Comparison of ENCODE assay signal across 25 cellular contexts in the genomic region with DNA sequence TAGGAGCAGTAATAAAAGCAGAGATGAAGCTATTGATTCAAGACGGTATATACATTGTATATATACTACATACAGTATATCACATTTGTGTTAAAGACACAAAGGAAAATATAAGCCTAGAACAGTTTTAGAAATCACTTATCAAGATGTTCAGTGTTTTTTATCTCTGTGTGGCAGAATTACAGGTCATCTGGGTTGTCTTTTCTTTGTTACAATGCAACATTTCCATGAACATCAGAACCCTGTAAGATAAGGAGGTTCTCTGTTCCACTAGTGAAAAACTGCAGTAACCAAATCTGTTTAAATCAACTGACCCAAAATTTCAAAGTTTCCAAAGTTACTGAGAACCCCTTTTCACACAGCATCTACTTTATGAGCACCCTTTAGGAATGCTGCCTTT. TPM values are rescaled to one million over a fixed set of nuclear protein-coding genes. Genes with fewer than 3 reads are reported as not detected.
A peak's percentile ranks its signal among the peaks of the same experiment; 100 is the strongest.
DNase-seq lines count a peak whose midpoint lies in the region; ATAC-seq, FAIRE-seq and TF ChIP-seq lines count a peak whose summit lies in the region.
"Had no signal": no experiment of that assay in that cellular context is flagged by ENCODE, and none has a peak within 500 bp of the region (broad histone marks: within the 10 kb centered on the region; RNA-seq: fewer than 3 reads in every experiment).

No MANE protein-coding gene starts in this region.

- BruUV-seq in OCI-LY7 (replicated peaks; lab: Mats Ljungman, UMichigan) (no TSS peak), K562 (replicated peaks; lab: Mats Ljungman, UMichigan) (no TSS peak)

- no peak overlapping the region for H3K4me3 Mint-ChIP-seq in T-helper 17 cell
- H3K4me3 Mint-ChIP-seq in stimulated activated effector memory CD8-positive, alpha-beta T cell treated with anti-CD3 and anti-CD28 coated beads, Interleukin-12 subunit alpha, Interleukin-12 subunit beta, amount 100 ng/mL, for 72 hours: peak overlapping the region; percentile 25
- no peak overlapping the region for H3K4me3 Mint-ChIP-seq in progenitor cell of endocrine pancreas (ENCODE audit: low read depth)
- no peak overlapping the region for H3K4me3 Mint-ChIP-seq in neural progenitor cell
- H3K4me3 Mint-ChIP-seq: CD4-positive, alpha-beta T cell had no signal

- H3K9me2 ChIP-seq in OCI-LY7 (ENCODE audit: insufficient read depth, low read length): no peaks in the 10 kb centered on the region

- no peak for TF ChIP-seq POLR2A in K562 (conservative IDR thresholded peaks at IDR 0.05)

- H3K4me3 ChIP-seq in OCI-LY7 (ENCODE audit: low read depth, low read length, poor library complexity, severe bottlenecking): no peak overlapping the region
- H3K4me3 ChIP-seq in K562: no peak overlapping the region
- H3K4me3 ChIP-seq in neural progenitor cell: no peak overlapping the region
- H3K4me3 ChIP-seq: BLaER1, SK-N-MC had no signal

- POLR2A ChIA-PET in OCI-LY7 (lab: Charles Lee): interaction anchor here (0.5 to 1.8 kb wide), 8 partner anchors 9 to 160 kb away, joined by 3 to 5 read pairs (median 4); no protein-coding TSS in a partner anchor
- POLR2A ChIA-PET in K562 (lab: Yijun Ruan, JAX): interaction anchor here (1.8 to 3.3 kb wide), 2 partner anchors 8 to 40 kb away, joined by 4 to 13 read pairs; no protein-coding TSS in a partner anchor

- H3K4me2 ChIP-seq in OCI-LY7 (ENCODE audit: low read length): peak overlapping the region; percentile 6; the same call in 1 of the 2 replicates
- H3K4me2 ChIP-seq in K562 (ENCODE audit: insufficient read depth, low read length): no peak overlapping the region
- H3K4me2 ChIP-seq in neural progenitor cell: no peak overlapping the region
- H3K4me2 ChIP-seq: BLaER1 had no signal

- H2AFZ ChIP-seq in OCI-LY7 (ENCODE audit: low read length): no peak overlapping the region
- H2AFZ ChIP-seq in K562 (ENCODE audit: low read depth, low read length): no peak overlapping the region
- H2AFZ ChIP-seq in neural progenitor cell (replicated peaks): no peak overlapping the region

- WGBS in K562 (ENCODE audit: insufficient coverage, low coverage, missing lambda C conversion rate): 19% methylated on average over 1 of the region's 1 CpG

- H3K79me2 ChIP-seq in OCI-LY7 (ENCODE audit: insufficient read depth, low read depth, low read length) (peaks cover 79% of the 10 kb centered on the region), K562 (ENCODE audit: control insufficient read depth, insufficient read depth, low read length) (peaks cover 95% of the 10 kb centered on the region), neural progenitor cell (ENCODE audit: low read depth) (peaks cover 100% of the 10 kb centered on the region)

- H3K27ac Mint-ChIP-seq in T-helper 17 cell: peak overlapping the region; percentile 82
- H3K27ac Mint-ChIP-seq in stimulated activated effector memory CD8-positive, alpha-beta T cell treated with anti-CD3 and anti-CD28 coated beads, Interleukin-12 subunit alpha, Interleukin-12 subunit beta, amount 100 ng/mL, for 72 hours: no peak overlapping the region
- no peak overlapping the region for H3K27ac Mint-ChIP-seq in progenitor cell of endocrine pancreas
- no peak overlapping the region for H3K27ac Mint-ChIP-seq in neural progenitor cell
- H3K27ac Mint-ChIP-seq: CD4-positive, alpha-beta T cell had no signal

- H3K9ac ChIP-seq in K562 (ENCODE audit: insufficient read depth in 1 of 2, low read depth in 2 of 2, low read length in 2 of 2): no peak overlapping the region
- no peak overlapping the region for H3K9ac ChIP-seq in neural progenitor cell
- H3K9ac ChIP-seq: BLaER1 had no signal

- no peaks in the 10 kb centered on the region for H3K27me3 Mint-ChIP-seq in T-helper 17 cell
- no peaks in the 10 kb centered on the region for H3K27me3 Mint-ChIP-seq in progenitor cell of endocrine pancreas
- H3K27me3 Mint-ChIP-seq in neural progenitor cell (ENCODE audit: insufficient read depth, low read depth): peaks cover 2% of the 10 kb centered on the region
- H3K27me3 Mint-ChIP-seq: CD4-positive, alpha-beta T cell had no signal

- TF ChIP-seq EP300 in K562 (IDR thresholded peaks at IDR 0.05; ENCODE audit: low read length): peak; percentile 16; the same call in 1 of the 2 replicates

- in situ Hi-C loops in K562 (cut with MboI): no loop called here

- H3F3A ChIP-seq in neural progenitor cell (ENCODE audit: low read depth): peaks cover 14% of the 10 kb centered on the region

- no peaks in the 10 kb centered on the region for H3K9me1 ChIP-seq in K562 (ENCODE audit: control insufficient read depth, insufficient read depth, low read length)

- no peaks in the 10 kb centered on the region for H3K9me3 Mint-ChIP-seq in stimulated activated effector memory CD8-positive, alpha-beta T cell treated with anti-CD3 and anti-CD28 coated beads, Interleukin-12 subunit alpha, Interleukin-12 subunit beta, amount 100 ng/mL, for 72 hours
- H3K9me3 Mint-ChIP-seq in progenitor cell of endocrine pancreas (ENCODE audit: low read depth) (no peaks in the 10 kb centered on the region), neural progenitor cell (no peaks in the 10 kb centered on the region)
- H3K9me3 Mint-ChIP-seq: CD4-positive, alpha-beta T cell had no signal

- ATAC-seq in T-helper 17 cell (no peak), K562 (no peak)
- ATAC-seq in stimulated activated effector memory CD8-positive, alpha-beta T cell treated with anti-CD3 and anti-CD28 coated beads, Interleukin-12 subunit alpha, Interleukin-12 subunit beta, amount 100 ng/mL, for 72 hours: no peak
- ATAC-seq: PC-3 had no signal

- DNase-seq in OCI-LY7 (ENCODE audit: low spot score): no peak
- no peak for DNase-seq in T-helper 17 cell
- no peak for DNase-seq in K562 (ENCODE audit: extremely low read depth in 1 of 4, low spot score in 3 of 4)
- no peak for DNase-seq in stimulated activated effector memory CD8-positive, alpha-beta T cell treated with anti-CD3 and anti-CD28 coated beads, Interleukin-12 subunit alpha, Interleukin-12 subunit beta, amount 100 ng/mL, for 72 hours (ENCODE audit: low spot score in 2 of 2)
- DNase-seq in NCI-H1417 treated with DMSO at 0.1 percent for 48 hours (lab: John Stamatoyannopoulos, UW): no peak
- DNase-seq in progenitor cell of endocrine pancreas (ENCODE audit: low spot score, unreplicated experiment): no peak
- DNase-seq in neural progenitor cell (ENCODE audit: low spot score): no peak
- DNase-seq: ACHN; CD4-positive, alpha-beta T cell; DND-41; H7; KG1; NCI-H1105; NCI-H1694; NCI-H2081; NCI-H2171; NCI-H345; NCI-H774; NK-92 treated with Interleukin-12 subunit alpha and Interleukin-12 subunit beta, amount 100 ng/mL, for 24 hours; PC-3; SHP77 treated with DMSO at 0.1 percent for 48 hours had no signal

- no peaks in the 10 kb centered on the region; the same call in 1 of the 2 replicates for H3K36me3 ChIP-seq in OCI-LY7 (ENCODE audit: insufficient read depth, low read length)
- peaks cover 4% of the 10 kb centered on the region; the same call in 1 of the 3 replicates for H3K36me3 ChIP-seq in K562 (ENCODE audit: control insufficient read depth, insufficient read depth, low read length)
- H3K36me3 ChIP-seq in neural progenitor cell: no peaks in the 10 kb centered on the region
- H3K36me3 ChIP-seq: BLaER1 had no signal

- H3K4me1 ChIP-seq in OCI-LY7 (ENCODE audit: insufficient read depth, low read length, poor library complexity, severe bottlenecking) (peaks cover 75% of the 10 kb centered on the region), K562 (replicated peaks in 1 of 2; ENCODE audit: control insufficient read depth in 2 of 2, insufficient read depth in 2 of 2, low read length in 2 of 2) (peaks cover 15 to 61% of the 10 kb centered on the region in 2 experiments; a peak in 4 of 5 replicates), neural progenitor cell (peaks cover 33% of the 10 kb centered on the region)

- H3K36me3 Mint-ChIP-seq in T-helper 17 cell (ENCODE audit: low read depth) (peaks cover 3% of the 10 kb centered on the region), progenitor cell of endocrine pancreas (ENCODE audit: insufficient read depth) (no peaks in the 10 kb centered on the region), neural progenitor cell (peaks cover 6% of the 10 kb centered on the region)
- H3K36me3 Mint-ChIP-seq in stimulated activated effector memory CD8-positive, alpha-beta T cell treated with anti-CD3 and anti-CD28 coated beads, Interleukin-12 subunit alpha, Interleukin-12 subunit beta, amount 100 ng/mL, for 72 hours: peaks cover 23% of the 10 kb centered on the region

- TF ChIP-seq CTCF in OCI-LY7 (conservative IDR thresholded peaks at IDR 0.05; ENCODE audit: low read length): no peak
- TF ChIP-seq CTCF in K562 (IDR thresholded peaks at IDR 0.05 in 2 of 3, conservative IDR thresholded peaks at IDR 0.05 in 1 of 3; ENCODE audit: insufficient read depth in 2 of 3, low read depth in 1 of 3, low read length in 3 of 3): no peak
- TF ChIP-seq CTCF in progenitor cell of endocrine pancreas (IDR thresholded peaks at IDR 0.05; ENCODE audit: unreplicated experiment): no peak
- no peak for TF ChIP-seq CTCF in neural progenitor cell (IDR thresholded peaks at IDR 0.05)

- H3K27me3 ChIP-seq in K562 (ENCODE audit: control insufficient read depth in 2 of 2, insufficient read depth in 2 of 2, low read length in 2 of 2) (no peaks in the 10 kb centered on the region), neural progenitor cell (no peaks in the 10 kb centered on the region)
- H3K27me3 ChIP-seq: BLaER1 had no signal

- no peaks in the 10 kb centered on the region; the same call in 1 of the 2 replicates for H4K20me1 ChIP-seq in OCI-LY7 (ENCODE audit: insufficient read depth, low read length)
- H4K20me1 ChIP-seq in K562 (replicated peaks; ENCODE audit: control insufficient read depth, insufficient read depth, low read length): 0 out of 2 replicates have a peak, but pooled peaks cover 6% of the 10 kb centered on the region
- peaks cover 100% of the 10 kb centered on the region for H4K20me1 ChIP-seq in neural progenitor cell (ENCODE audit: low read depth)

- no peak for TF ChIP-seq RAD21 in K562 (CRISPR knock-in tag; conservative IDR thresholded peaks at IDR 0.05 in 1 of 2, IDR thresholded peaks at IDR 0.05 in 1 of 2)

- FAIRE-seq in K562 (lab: Jason Lieb, UNC): no peak
- FAIRE-seq: GM12891 had no signal

- no peak overlapping the region for H3K27ac ChIP-seq in OCI-LY7 (ENCODE audit: low read depth, low read length, poor library complexity, severe bottlenecking)
- no peak overlapping the region for H3K27ac ChIP-seq in K562 (ENCODE audit: extremely low read depth, low read depth, low read length)
- no peak overlapping the region for H3K27ac ChIP-seq in neural progenitor cell
- H3K27ac ChIP-seq: BLaER1, RWPE1 had no signal

- CTCF ChIA-PET in OCI-LY7 (lab: Charles Lee; ENCODE audit: unreplicated experiment) (no interaction called here), K562 (lab: Yijun Ruan, JAX; ENCODE audit: low intra/inter-chr PET ratio) (no interaction called here)

- peaks cover 47% of the 10 kb centered on the region for H3K4me1 Mint-ChIP-seq in T-helper 17 cell
- peaks cover 80% of the 10 kb centered on the region for H3K4me1 Mint-ChIP-seq in stimulated activated effector memory CD8-positive, alpha-beta T cell treated with anti-CD3 and anti-CD28 coated beads, Interleukin-12 subunit alpha, Interleukin-12 subunit beta, amount 100 ng/mL, for 72 hours
- H3K4me1 Mint-ChIP-seq in progenitor cell of endocrine pancreas (ENCODE audit: low read depth): peaks cover 41% of the 10 kb centered on the region
- H3K4me1 Mint-ChIP-seq in neural progenitor cell: peaks cover 62% of the 10 kb centered on the region

- intact Hi-C loops in OCI-LY7 (cut with micrococcal nuclease; ENCODE audit: unreplicated experiment): no loop called here
- intact Hi-C loops in K562 (cut with micrococcal nuclease): no loop called here

- no peaks in the 10 kb centered on the region for H3K9me3 ChIP-seq in OCI-LY7 (ENCODE audit: low read length)
- no peaks in the 10 kb centered on the region for H3K9me3 ChIP-seq in T-helper 17 cell (ENCODE audit: control insufficient read depth, low read length, poor library complexity, severe bottlenecking)
- H3K9me3 ChIP-seq in K562 (replicated peaks; ENCODE audit: control insufficient read depth, insufficient read depth, low read depth, low read length): no peaks in the 10 kb centered on the region
- H3K9me3 ChIP-seq in neural progenitor cell (ENCODE audit: low read depth): no peaks in the 10 kb centered on the region
- H3K9me3 ChIP-seq: BLaER1 had no signal

RNA-seq across cellular contexts. Expression of gene B4GALT5, which starts 42.2 kb away (rescaled TPM):
- total RNA-seq in OCI-LY7 (2014; rRNA removed; shearing (Covaris generic)): 9.7 and 9.8 TPM in 2 replicates
- 14.8 and 18.8 TPM in 2 replicates for total RNA-seq in OCI-LY7 (2022)
- total RNA-seq in T-helper 17 cell: 10 to 100 TPM; 17.3 to 19.0 TPM
- total RNA-seq in K562 (2011; cell fraction: chromatin; rRNA removed; ENCODE audit: low replicate concordance): 25.2 and 26.6 TPM in 2 replicates
- 24.6 and 27.5 TPM in 2 replicates for total RNA-seq in K562 (2011; cell fraction: nucleolus; rRNA removed)
- 39.2 and 61.3 TPM in 2 replicates for total RNA-seq in K562 (2011; cell fraction: nucleoplasm; rRNA removed)
- 8.5 and 9.6 TPM in 2 replicates for total RNA-seq in K562 (2014; rRNA removed)
- 23.4 and 24.2 TPM in 2 replicates for total RNA-seq in K562 (2014; rRNA removed; fragmentation: Illumina TruSeq; extraction: Trizol)
- total RNA-seq in K562 (2015; rRNA removed; fragmentation: Illumina TruSeq; extraction: Trizol): 24.1 and 25.4 TPM in 2 replicates
- total RNA-seq in K562 (2021): 23.7 and 25.7 TPM in 2 replicates
- 22.2 and 32.4 TPM in 2 replicates for polyA plus RNA-seq in K562 (2011; rRNA removed)
- 23.3 and 23.6 TPM in 2 replicates for polyA plus RNA-seq in K562 (2011; cell fraction: cytosol; rRNA removed)
- 12.0 and 14.7 TPM in 2 replicates for polyA plus RNA-seq in K562 (2011; cell fraction: nucleus; rRNA removed)
- polyA plus RNA-seq in K562 (2012): 10.9 and 18.2 TPM in 2 replicates
- polyA plus RNA-seq in K562 (2014; fragmentation: Illumina TruSeq; extraction: Trizol): 30.9 and 32.6 TPM in 2 replicates
- polyA plus RNA-seq in K562 (2014; fragmentation: Nextera tagmentation; extraction: Ambion mirVana): 10 to 100 TPM; 12.2 to 17.5 TPM
- 16.4 and 20.0 TPM in 2 replicates for polyA plus RNA-seq in K562 (2014; rRNA removed)
- polyA minus RNA-seq in K562 (2011; rRNA and poly(A)+ RNA removed): 31.7 and 44.1 TPM in 2 replicates
- polyA minus RNA-seq in K562 (2011; cell fraction: cytosol; rRNA and poly(A)+ RNA removed): 17.4 and 24.1 TPM in 2 replicates
- polyA minus RNA-seq in K562 (2011; cell fraction: nucleus; rRNA and poly(A)+ RNA removed): 5.0 and 6.2 TPM in 2 replicates
- 58.6 and 58.8 TPM in 2 replicates for total RNA-seq in progenitor cell of endocrine pancreas
- total RNA-seq in neural progenitor cell (ENCODE audit: low replicate concordance): 45.4 and 60.1 TPM in 2 replicates
